30 cellular contexts compared by ENCODE assay signal in genomic region chr19:47376589-47377144, GRCh38. TPM values are rescaled to one million over a fixed set of nuclear protein-coding genes. Genes with fewer than 3 reads are reported as not detected.
DNase-seq lines count a peak whose midpoint lies in the region; ATAC-seq, FAIRE-seq and TF ChIP-seq lines count a peak whose summit lies in the region.
"Had no signal": no experiment of that assay in that cellular context is flagged by ENCODE, and none has a peak within 500 bp of the region (broad histone marks: within the 10 kb centered on the region; RNA-seq: fewer than 3 reads in every experiment).

No MANE protein-coding gene starts in this region.

- no peak overlapping the region for H3K56ac ChIP-seq in mesendoderm (ENCODE audit: low read length)

- H2BK120ac ChIP-seq in mesendoderm (ENCODE audit: low read depth, low read length) = no peak overlapping the region

- no peak overlapping the region for H3K4ac ChIP-seq in mesendoderm (ENCODE audit: low read depth, low read length)

- intact Hi-C loops in CD14-positive monocyte (cut with micrococcal nuclease) = no loop called here
- intact Hi-C loops in adrenal gland (cut with DNase I) = no loop called here
- intact Hi-C loops in right lobe of liver (cut with DNase I) = no loop called here
- intact Hi-C loops in CD4-positive, alpha-beta T cell (cut with DNase I, micrococcal nuclease) = no loop called here

- CTCF ChIA-PET in CD4-positive, alpha-beta T cell (lab: Charles Lee) = no interaction called here

- H3K36me3 ChIP-seq in adrenal gland (replicated peaks in 1 of 2) (peaks cover 0 to 87% of the 10 kb centered on the region in 2 donors), right lobe of liver (peaks cover 0 to 65% (median 18%) of the 10 kb centered on the region in 4 donors), mesendoderm (ENCODE audit: control insufficient read depth, insufficient read depth, low read length) (peaks cover 16% of the 10 kb centered on the region)

- no peak overlapping the region for H4K5ac ChIP-seq in mesendoderm (ENCODE audit: low read length)

- H3K79me1 ChIP-seq in mesendoderm (ENCODE audit: low read length) = no peaks in the 10 kb centered on the region

- WGBS in adrenal gland, 4 donors = 37 to 100% (median 67%) methylated on average over 1 to 16 of the region's 16 CpGs
- no CpG with 5 or more reads among the region's 16 CpGs for WGBS in right lobe of liver (ENCODE audit: insufficient coverage, low coverage, low lambda C conversion rate, missing lambda C conversion rate)
- WGBS in mesendoderm (ENCODE audit: extremely low coverage, insufficient coverage, low lambda C conversion rate) = no CpG with 5 or more reads among the region's 16 CpGs

- H3K9ac ChIP-seq in mesendoderm (ENCODE audit: low read length) = no peak overlapping the region
- H3K9ac ChIP-seq: BLaER1 had no signal

- peaks cover 0 to 1% (median 0%) of the 10 kb centered on the region in 7 donors for H3K9me3 Mint-ChIP-seq in CD14-positive monocyte
- H3K9me3 Mint-ChIP-seq in CD4-positive, alpha-beta T cell = no peaks in the 10 kb centered on the region
- H3K9me3 Mint-ChIP-seq: activated CD4-positive, alpha-beta T cell treated with anti-CD3 and anti-CD28 coated beads, Interleukin-2, amount 10 ng/mL, durations not matched to agents 24 days and 14 days; activated naive CD4-positive, alpha-beta T cell treated with anti-CD3 and anti-CD28 coated beads, Interleukin-2, amount 50 U/mL, for 72 hours; T-cell had no signal

- no peak overlapping the region for H2AK5ac ChIP-seq in mesendoderm (ENCODE audit: low read length)

- no peak overlapping the region for H3K23ac ChIP-seq in mesendoderm (ENCODE audit: low read length)

- peak overlapping the region in 1 of 5 donors; percentile 12 for H3K27ac ChIP-seq in adrenal gland
- H3K27ac ChIP-seq in right lobe of liver = peak overlapping the region; percentile 36 to 69 (median 52)
- no peak overlapping the region for H3K27ac ChIP-seq in CD4-positive, alpha-beta T cell (ENCODE audit: low read depth, low read length)
- no peak overlapping the region for H3K27ac ChIP-seq in mesendoderm (ENCODE audit: low read depth, low read length)
- H3K27ac ChIP-seq: BLaER1, SJCRH30 had no signal

- H3K4me1 Mint-ChIP-seq in CD14-positive monocyte = peaks cover 20% of the 10 kb centered on the region
- H3K4me1 Mint-ChIP-seq in CD4-positive, alpha-beta T cell (ENCODE audit: low read depth) = peaks cover 11% of the 10 kb centered on the region

- no peak for FAIRE-seq in H54 (lab: Jason Lieb, UNC)
- FAIRE-seq: HTR-8/SVneo had no signal

- TF ChIP-seq CTCF in CD14-positive monocyte (IDR thresholded peaks at IDR 0.05) (no peak), adrenal gland (IDR thresholded peaks at IDR 0.05) (no peak), right lobe of liver (IDR thresholded peaks at IDR 0.05) (no peak)
- TF ChIP-seq CTCF in CD4-positive, alpha-beta T cell (IDR thresholded peaks at IDR 0.05) = no peak

- H3K27me3 ChIP-seq in adrenal gland (no peaks in the 10 kb centered on the region), right lobe of liver (no peaks in the 10 kb centered on the region), mesendoderm (ENCODE audit: insufficient read depth, low read length, poor library complexity) (no peaks in the 10 kb centered on the region)
- no peaks in the 10 kb centered on the region for H3K27me3 ChIP-seq in CD4-positive, alpha-beta T cell (ENCODE audit: control insufficient read depth, insufficient read depth, low read length)
- H3K27me3 ChIP-seq: BLaER1, breast epithelium, sigmoid colon, SJCRH30, transverse colon had no signal

- H3K4me1 ChIP-seq in adrenal gland (replicated peaks in 1 of 2) (peaks cover 0 to 10% of the 10 kb centered on the region in 2 donors), right lobe of liver (peaks cover 0 to 13% (median 3%) of the 10 kb centered on the region in 4 donors), mesendoderm (ENCODE audit: control insufficient read depth, low read depth, low read length) (no peaks in the 10 kb centered on the region)
- H3K4me1 ChIP-seq: breast epithelium, Caco-2, SJCRH30, transverse colon had no signal

- H3K36me3 Mint-ChIP-seq in CD14-positive monocyte = peaks cover 75 to 96% of the 10 kb centered on the region in 2 donors
- peaks cover 71% of the 10 kb centered on the region for H3K36me3 Mint-ChIP-seq in CD4-positive, alpha-beta T cell (ENCODE audit: low read depth)

- H3K27me3 Mint-ChIP-seq in CD14-positive monocyte (ENCODE audit: low read depth in 3 of 3) = peaks cover 1 to 4% (median 2%) of the 10 kb centered on the region in 3 donors
- no peaks in the 10 kb centered on the region for H3K27me3 Mint-ChIP-seq in CD4-positive, alpha-beta T cell
- H3K27me3 Mint-ChIP-seq: activated CD4-positive, alpha-beta T cell treated with anti-CD3 and anti-CD28 coated beads, Interleukin-2, amount 10 ng/mL, durations not matched to agents 24 days and 14 days; progenitor cell of endocrine pancreas; T-cell had no signal

- H3K4me3 ChIP-seq in adrenal gland (no peak overlapping the region), right lobe of liver (no peak overlapping the region), mesendoderm (ENCODE audit: low read length) (no peak overlapping the region)
- H3K4me3 ChIP-seq: BLaER1, breast epithelium, sigmoid colon, SJCRH30, transverse colon had no signal

- DNase-seq in CD14-positive monocyte (ENCODE audit: low spot score) = peak; percentile 85
- DNase-seq in H54 (ENCODE audit: insufficient read length, low spot score) = peak; percentile 38
- peak in 5 of 7 donors; percentile 55 to 70 (median 56) for DNase-seq in adrenal gland
- DNase-seq in right lobe of liver = peak; percentile 57 to 70 (median 65)
- no peak for DNase-seq in CD4-positive, alpha-beta T cell
- DNase-seq in mesendoderm = no peak
- no peak for DNase-seq in Kasumi-1 (lab: John Stamatoyannopoulos, UW)
- DNase-seq: activated CD4-positive, alpha-beta T cell treated with anti-CD3 and anti-CD28 coated beads, Interleukin-2, amount 10 ng/mL, durations not matched to agents 24 days and 14 days; activated effector memory CD4-positive, alpha-beta T cell treated with Interleukin-2 at 50 U/mL for 16 hours; activated T-cell treated with anti-CD3 and anti-CD28 coated beads, Interleukin-2, amount 50 U/mL, for 1 hour; Caco-2; GDM1; immature natural killer cell; KG1; MM.1S; NCI-H1436; NCI-H748 treated with DMSO at 0.1 percent for 48 hours; SJCRH30; stimulated activated CD4-positive, alpha-beta T cell treated with anti-CD3 and anti-CD28 coated beads, Interleukin-4, amount 100 ng/mL, for 1 hour; T-cell; transverse colon had no signal

- H2BK5ac ChIP-seq in mesendoderm (ENCODE audit: low read length) = no peak overlapping the region

- H3K79me2 ChIP-seq in mesendoderm (ENCODE audit: control insufficient read depth, insufficient read depth, low read length) = no peaks in the 10 kb centered on the region

- H3K4me3 Mint-ChIP-seq in CD14-positive monocyte = no peak overlapping the region
- no peak overlapping the region for H3K4me3 Mint-ChIP-seq in CD4-positive, alpha-beta T cell
- H3K4me3 Mint-ChIP-seq: activated CD4-positive, alpha-beta T cell treated with anti-CD3 and anti-CD28 coated beads, Interleukin-2, amount 10 ng/mL, durations not matched to agents 24 days and 14 days; immature natural killer cell; T-cell had no signal

- H2BK15ac ChIP-seq in mesendoderm (replicated peaks; ENCODE audit: low read depth) = no peak overlapping the region

- POLR2A ChIA-PET in CD4-positive, alpha-beta T cell (lab: Charles Lee) = no interaction called here

- no peak overlapping the region for H4K8ac ChIP-seq in mesendoderm (ENCODE audit: low read depth, low read length)

- no peak for TF ChIP-seq POLR2A in H54 (IDR thresholded peaks at IDR 0.05; ENCODE audit: low read depth, low read length)
- TF ChIP-seq POLR2A in adrenal gland (IDR thresholded peaks at IDR 0.05) = no peak
- no peak for TF ChIP-seq POLR2A in right lobe of liver (IDR thresholded peaks at IDR 0.05)

- no peak overlapping the region for H3K4me2 ChIP-seq in mesendoderm (ENCODE audit: low read length)
- H3K4me2 ChIP-seq: BLaER1 had no signal

- H3K27ac Mint-ChIP-seq in CD14-positive monocyte = peak overlapping the region in 5 of 7 donors; percentile 67 to 85 (median 76)
- H3K27ac Mint-ChIP-seq in CD4-positive, alpha-beta T cell = no peak overlapping the region
- H3K27ac Mint-ChIP-seq: activated CD4-positive, alpha-beta T cell treated with anti-CD3 and anti-CD28 coated beads, Interleukin-2, amount 10 ng/mL, durations not matched to agents 24 days and 14 days; activated naive CD4-positive, alpha-beta T cell treated with anti-CD3 and anti-CD28 coated beads, Interleukin-2, amount 50 U/mL, for 72 hours; T-cell had no signal

- H3K9me3 ChIP-seq in adrenal gland (replicated peaks in 1 of 3) = no peaks in the 10 kb centered on the region
- H3K9me3 ChIP-seq in right lobe of liver = no peaks in the 10 kb centered on the region
- no peaks in the 10 kb centered on the region for H3K9me3 ChIP-seq in CD4-positive, alpha-beta T cell (ENCODE audit: control insufficient read depth, low read length)
- H3K9me3 ChIP-seq: BLaER1, breast epithelium, Caco-2, sigmoid colon, SJCRH30, transverse colon had no signal

- peak; percentile 45 to 65 (median 54) for ATAC-seq in right lobe of liver
- no peak for ATAC-seq in CD4-positive, alpha-beta T cell (ENCODE audit: poor library complexity)
- ATAC-seq: activated naive CD4-positive, alpha-beta T cell treated with anti-CD3 and anti-CD28 coated beads, Interleukin-2, amount 50 U/mL, for 72 hours; T-cell had no signal

- H3K18ac ChIP-seq in mesendoderm (ENCODE audit: low read length) = no peak overlapping the region

RNA-seq across cellular contexts. Expression of gene DHX34, which starts 27.6 kb away (rescaled TPM):
- 1 to 10 TPM; 3.4 to 3.8 TPM for polyA plus RNA-seq in CD14-positive monocyte
- total RNA-seq in adrenal gland = 10 to 100 TPM in 6 of 8 donors, 1 to 10 TPM in 2; 6.3 to 16.9 (median 11.2) TPM
- 10 to 100 TPM in 2 of 3 donors, 1 to 10 TPM in 1; 5.0 to 49.7 (median 28.2) TPM for polyA plus RNA-seq in adrenal gland
- total RNA-seq in right lobe of liver = 10 to 100 TPM in 1 of 6 experiments, 1 to 10 TPM in 5; 5.2 to 11.9 (median 8.7) TPM
- total RNA-seq in CD4-positive, alpha-beta T cell = 1 to 10 TPM; 6.8 to 8.2 TPM
- 19.0 TPM for polyA plus RNA-seq in mesendoderm (2013, experiment 1 of 2)
- 19.1 TPM for polyA plus RNA-seq in mesendoderm (2013, experiment 2 of 2)

RNA-seq across cellular contexts. Expression of gene MEIS3, which starts 42.7 kb away (rescaled TPM):
- not detected for polyA plus RNA-seq in CD14-positive monocyte
- total RNA-seq in adrenal gland = 1 to 10 TPM; 2.4 to 9.4 (median 4.2) TPM
- polyA plus RNA-seq in adrenal gland = 10 to 100 TPM in 1 of 3 donors, 1 to 10 TPM in 2; 2.1 to 15.5 (median 8.9) TPM
- total RNA-seq in right lobe of liver = 1 to 10 TPM in 1 of 6 experiments, under 1 TPM in 5; 0.53 to 1.6 (median 0.77) TPM
- under 1 TPM in 1 of 2 experiments, not detected in 1; 0.47 TPM for total RNA-seq in CD4-positive, alpha-beta T cell
- 65.7 TPM for polyA plus RNA-seq in mesendoderm (2013, experiment 1 of 2)
- polyA plus RNA-seq in mesendoderm (2013, experiment 2 of 2) = 64.6 TPM
- total RNA-seq: activated CD4-positive, alpha-beta T cell treated with anti-CD3 and anti-CD28 coated beads, Interleukin-2, amount 10 ng/mL, durations not matched to agents 24 days and 14 days; activated CD8-positive, alpha-beta memory T cell treated with anti-CD3 and anti-CD28 coated beads for 36 hours had no signal
- polyA plus RNA-seq: immature natural killer cell had no signal

RNA-seq across cellular contexts. Expression of gene C5AR2, which starts 44.7 kb away (rescaled TPM):
- polyA plus RNA-seq in CD14-positive monocyte = 1 to 10 TPM; 2.4 to 4.3 TPM
- 1 to 10 TPM in 7 of 8 donors, under 1 TPM in 1; 0.42 to 4.4 (median 2.6) TPM for total RNA-seq in adrenal gland
- polyA plus RNA-seq in adrenal gland = 1 to 10 TPM in 1 of 3 donors, under 1 TPM in 2; 0.37 to 1.1 (median 0.57) TPM
- 1 to 10 TPM; 1.1 to 6.6 (median 3.7) TPM for total RNA-seq in right lobe of liver
- total RNA-seq in CD4-positive, alpha-beta T cell = under 1 TPM; 0.06 to 0.19 TPM
- 0.29 TPM for polyA plus RNA-seq in mesendoderm (2013, experiment 1 of 2)
- 0.14 TPM for polyA plus RNA-seq in mesendoderm (2013, experiment 2 of 2)
- total RNA-seq: activated CD4-positive, alpha-beta T cell treated with anti-CD3 and anti-CD28 coated beads, Interleukin-2, amount 10 ng/mL, durations not matched to agents 24 days and 14 days; activated CD8-positive, alpha-beta memory T cell treated with anti-CD3 and anti-CD28 coated beads for 36 hours; activated naive CD4-positive, alpha-beta T cell treated with anti-CD3 and anti-CD28 coated beads, Interleukin-2, amount 50 U/mL, for 72 hours; Caco-2; myocyte; progenitor cell of endocrine pancreas; SJCRH30 had no signal
- polyA plus RNA-seq: AG04450 had no signal

Comparison
In these comparisons a context has a peak if more than half of its experiments do, and no peak if none do; other contexts are left out.
1. DNase-seq: peak in CD14-positive monocyte (single experiment), H54 (single experiment), adrenal gland (5 of 7) and right lobe of liver (3 of 3); none in CD4-positive, alpha-beta T cell (0 of 10), mesendoderm (single experiment) and Kasumi-1 (0 of 2).
2. H3K27ac ChIP-seq: peak in right lobe of liver (3 of 3); none in CD4-positive, alpha-beta T cell (single experiment) and mesendoderm (single experiment).